11 cellular contexts compared by ENCODE assay signal in genomic region chr4:107987916-107988762, GRCh38. TPM values are rescaled to one million over a fixed set of nuclear protein-coding genes. Genes with fewer than 3 reads are reported as not detected.
DNase-seq lines count a peak whose midpoint lies in the region; ATAC-seq and TF ChIP-seq lines count a peak whose summit lies in the region.
"Had no signal": no experiment of that assay in that cellular context is flagged by ENCODE, and none has a peak within 500 bp of the region (broad histone marks: within the 10 kb centered on the region; RNA-seq: fewer than 3 reads in every experiment).

No MANE protein-coding gene starts in this region.

- 21 to 71% methylated on average over 10 of the region's 10 CpGs for WGBS in sigmoid colon, 2 donors

- H3K4me3 ChIP-seq in CD8-positive, alpha-beta memory T cell (ENCODE audit: low read length): peak overlapping the region; percentile 96
- H3K4me3 ChIP-seq in OCI-LY1 (ENCODE audit: low read depth, low read length, poor library complexity, severe bottlenecking) (peak overlapping the region; percentile 90), sigmoid colon (peak overlapping the region in 1 of 4 donors; percentile 92), foreskin fibroblast (ENCODE audit: low read depth in 1 of 2, low read length in 2 of 2) (no peak overlapping the region)

- H3K27me3 Mint-ChIP-seq in CD8-positive, alpha-beta memory T cell: no peaks in the 10 kb centered on the region

- no peak for TF ChIP-seq POLR2A in sigmoid colon (IDR thresholded peaks at IDR 0.05)

- no peak for ATAC-seq in GM21390 (IDR thresholded peaks at IDR 0.05; ENCODE audit: unreplicated experiment)

- H3K27me3 ChIP-seq in CD8-positive, alpha-beta memory T cell (ENCODE audit: insufficient read depth, low read length, poor library complexity, severe bottlenecking): no peaks in the 10 kb centered on the region
- H3K27me3 ChIP-seq in OCI-LY1 (ENCODE audit: insufficient read depth, low read length) (no peaks in the 10 kb centered on the region), sigmoid colon (no peaks in the 10 kb centered on the region)

- peak overlapping the region in 4 of 8 donors; percentile 40 to 97 (median 59) for H3K27ac Mint-ChIP-seq in CD8-positive, alpha-beta memory T cell

- H4K20me1 ChIP-seq in OCI-LY1 (ENCODE audit: insufficient read depth, low read length): no peaks in the 10 kb centered on the region

- H3K9me2 ChIP-seq in OCI-LY1 (ENCODE audit: low read depth, low read length): no peaks in the 10 kb centered on the region

- H3K4me1 Mint-ChIP-seq in CD8-positive, alpha-beta memory T cell: peaks cover 31 to 66% (median 35%) of the 10 kb centered on the region in 3 donors

- CTCF ChIA-PET in CD8-positive, alpha-beta memory T cell (lab: Charles Lee): no interaction called here

- peaks cover 0 to 11% (median 0%) of the 10 kb centered on the region in 3 donors for H3K36me3 Mint-ChIP-seq in CD8-positive, alpha-beta memory T cell

- no peak overlapping the region for H2AFZ ChIP-seq in OCI-LY1 (ENCODE audit: low read length)

- TF ChIP-seq CTCF in OCI-LY1 (IDR thresholded peaks at IDR 0.05; ENCODE audit: low read length): no peak
- no peak for TF ChIP-seq CTCF in sigmoid colon (IDR thresholded peaks at IDR 0.05)
- no peak for TF ChIP-seq CTCF in foreskin fibroblast (IDR thresholded peaks at IDR 0.05; ENCODE audit: low read depth, low read length)

- H3K9me3 ChIP-seq in CD8-positive, alpha-beta memory T cell (ENCODE audit: low read length): no peaks in the 10 kb centered on the region
- H3K9me3 ChIP-seq in OCI-LY1 (ENCODE audit: low read length) (no peaks in the 10 kb centered on the region), sigmoid colon (no peaks in the 10 kb centered on the region)

- no peak for TF ChIP-seq EP300 in sigmoid colon (IDR thresholded peaks at IDR 0.05)

- H3K4me2 ChIP-seq in OCI-LY1 (ENCODE audit: low read length): peak overlapping the region; percentile 83

- peaks cover 32% of the 10 kb centered on the region for H3K79me2 ChIP-seq in OCI-LY1 (ENCODE audit: insufficient read depth, low read length)

- intact Hi-C loops in sigmoid colon (cut with DNase I): loop anchor here (5.0 kb wide), 1 partner anchor 266 kb away; the partner anchor contains the start of gene PAPSS1

- no peak for DNase-seq in CD8-positive, alpha-beta memory T cell
- DNase-seq in epithelial cell of prostate (ENCODE audit: low read depth, low spot score) (peak; percentile 34), sigmoid colon (no peak), foreskin fibroblast (no peak), NCI-H2227 (lab: John Stamatoyannopoulos, UW; ENCODE audit: unreplicated experiment) (no peak)
- DNase-seq in activated CD4-positive, CD25-positive, alpha-beta regulatory T cell treated with anti-CD3 and anti-CD28 coated beads, Interleukin-2, amount 50 U/mL, for 72 hours: no peak
- DNase-seq: glutamatergic neuron; IMR-90; stimulated activated naive CD4-positive, alpha-beta T cell had no signal

- no peaks in the 10 kb centered on the region for H3K36me3 ChIP-seq in CD8-positive, alpha-beta memory T cell (ENCODE audit: insufficient read depth, low read length)
- H3K36me3 ChIP-seq in OCI-LY1 (ENCODE audit: insufficient read depth, low read length) (peaks cover 1% of the 10 kb centered on the region; the same call in 1 of the 2 replicates), sigmoid colon (no peaks in the 10 kb centered on the region)

- no peaks in the 10 kb centered on the region for H3F3A ChIP-seq in OCI-LY1 (ENCODE audit: insufficient read depth, low read length)

- H3K9ac ChIP-seq in OCI-LY1 (ENCODE audit: low read length): no peak overlapping the region; the same call in 1 of the 2 replicates

- peak overlapping the region in 4 of 7 donors; percentile 7 to 48 (median 16) for H3K4me3 Mint-ChIP-seq in CD8-positive, alpha-beta memory T cell

- H3K27ac ChIP-seq in CD8-positive, alpha-beta memory T cell (ENCODE audit: low read depth, low read length): no peak overlapping the region
- no peak overlapping the region for H3K27ac ChIP-seq in OCI-LY1 (ENCODE audit: low read depth, low read length, poor library complexity, severe bottlenecking)
- H3K27ac ChIP-seq in epithelial cell of prostate: peak overlapping the region; percentile 75
- H3K27ac ChIP-seq in sigmoid colon: peak overlapping the region; percentile 82 to 96 (median 93)

- POLR2A ChIA-PET in CD8-positive, alpha-beta memory T cell (lab: Charles Lee): no interaction called here

- peaks cover 25% of the 10 kb centered on the region for H3K4me1 ChIP-seq in CD8-positive, alpha-beta memory T cell (ENCODE audit: insufficient read depth, low read length)
- H3K4me1 ChIP-seq in OCI-LY1 (ENCODE audit: insufficient read depth, low read length, severe bottlenecking): peaks cover 35% of the 10 kb centered on the region
- peaks cover 0 to 50% (median 45%) of the 10 kb centered on the region in 4 donors for H3K4me1 ChIP-seq in sigmoid colon

- H3K9me3 Mint-ChIP-seq in CD8-positive, alpha-beta memory T cell: no peaks in the 10 kb centered on the region

RNA-seq across cellular contexts. Expression of gene HADH, which starts 1.6 kb away (rescaled TPM):
- total RNA-seq in CD8-positive, alpha-beta memory T cell: 10 to 100 TPM; 38.5 to 40.9 TPM
- polyA plus RNA-seq in CD8-positive, alpha-beta memory T cell: 33.6 TPM
- 100 to 1,000 TPM in 1 of 4 donors, 10 to 100 TPM in 3; 46.6 to 119 (median 65.0) TPM for total RNA-seq in sigmoid colon
- 100 to 1,000 TPM in 2 of 3 donors, 10 to 100 TPM in 1; 99.6 to 229 (median 117) TPM for polyA plus RNA-seq in sigmoid colon

RNA-seq across cellular contexts. Expression of gene CYP2U1, which starts 56.8 kb away (rescaled TPM):
- 1 to 10 TPM; 2.7 to 2.9 TPM for total RNA-seq in CD8-positive, alpha-beta memory T cell
- polyA plus RNA-seq in CD8-positive, alpha-beta memory T cell: 4.0 TPM
- total RNA-seq in sigmoid colon: 10 to 100 TPM; 11.9 to 16.1 (median 15.2) TPM
- polyA plus RNA-seq in sigmoid colon: 1 to 10 TPM in 2 of 3 donors, under 1 TPM in 1; 0.69 to 3.0 (median 1.2) TPM

Comparison
In these comparisons a context has a peak if more than half of its experiments do, and no peak if none do; other contexts are left out.
1. H3K27ac ChIP-seq: peak in epithelial cell of prostate (single experiment) and sigmoid colon (4 of 4); none in CD8-positive, alpha-beta memory T cell (single experiment) and OCI-LY1 (single experiment).
2. H3K4me3 ChIP-seq: peak in CD8-positive, alpha-beta memory T cell (single experiment) and OCI-LY1 (single experiment); none in foreskin fibroblast (0 of 2).